9 cellular contexts compared by ENCODE assay signal in genomic region chr19:18282021-18282787, GRCh38. TPM values are rescaled to one million over a fixed set of nuclear protein-coding genes. Genes with fewer than 3 reads are reported as not detected.
DNase-seq lines count a peak whose midpoint lies in the region; ATAC-seq and TF ChIP-seq lines count a peak whose summit lies in the region.
"Had no signal": no experiment of that assay in that cellular context is flagged by ENCODE, and none has a peak within 500 bp of the region (broad histone marks: within the 10 kb centered on the region; RNA-seq: fewer than 3 reads in every experiment).

No MANE protein-coding gene starts in this region.

- H2AFZ ChIP-seq in MM.1S (ENCODE audit: low read length) = peak overlapping the region; percentile 47; the same call in 1 of the 2 replicates

- H3K79me2 ChIP-seq in MM.1S (ENCODE audit: low read length) = peaks cover 24% of the 10 kb centered on the region

- TF ChIP-seq POLR2A in gastrocnemius medialis (IDR thresholded peaks at IDR 0.05) = no peak

- H3K9ac ChIP-seq in MM.1S (ENCODE audit: low read length) = peak overlapping the region; percentile 100

- under 1% methylated on average over 27 of the region's 27 CpGs for WGBS in right cardiac atrium

- peaks cover 4% of the 10 kb centered on the region; the same call in 1 of the 2 replicates for H3K27me3 ChIP-seq in MM.1S (replicated peaks; ENCODE audit: insufficient read depth, low read length)
- H3K27me3 ChIP-seq in right cardiac atrium (ENCODE audit: control insufficient read depth, insufficient read depth) = no peaks in the 10 kb centered on the region
- H3K27me3 ChIP-seq in gastrocnemius medialis = no peaks in the 10 kb centered on the region

- DNase-seq in activated CD4-positive, alpha-beta T cell treated with anti-CD3 and anti-CD28 coated beads for 48 hours = peak; percentile 52
- no peak for DNase-seq in activated CD4-positive, alpha-beta T cell treated with anti-CD3 and anti-CD28 coated beads, Interleukin-2, amount 50 U/mL, for 1 hour
- DNase-seq in MM.1S (no peak), right cardiac atrium (peak; percentile 67 to 84 (median 80)), gastrocnemius medialis (no peak), middle frontal gyrus (ENCODE audit: extremely low spot score, low spot score) (no peak)
- no peak for DNase-seq in activated naive CD4-positive, alpha-beta T cell treated with anti-CD3 and anti-CD28 coated beads, Interleukin-2, amount 50 U/mL, for 72 hours (ENCODE audit: low spot score in 2 of 2)

- in situ Hi-C loops in gastrocnemius medialis (cut with MboI; ENCODE audit: low sequenced_read_pairs in 4 of 4) = no loop called here

- peaks cover 24 to 26% of the 10 kb centered on the region in 2 donors for H3K36me3 Mint-ChIP-seq in activated naive CD4-positive, alpha-beta T cell treated with anti-CD3 and anti-CD28 coated beads, Interleukin-2, amount 50 U/mL, for 72 hours

- TF ChIP-seq CTCF in MM.1S (IDR thresholded peaks at IDR 0.05; ENCODE audit: low read length) (peak; percentile 9; the same call in 1 of the 2 replicates), gastrocnemius medialis (IDR thresholded peaks at IDR 0.05 in 4 of 5, conservative IDR thresholded peaks at IDR 0.05 in 1 of 5) (peak in 1 of 5 experiments; percentile 30)

- peak overlapping the region; percentile 92 to 95 for H3K27ac Mint-ChIP-seq in activated naive CD4-positive, alpha-beta T cell treated with anti-CD3 and anti-CD28 coated beads, Interleukin-2, amount 50 U/mL, for 72 hours

- no peaks in the 10 kb centered on the region for H4K20me1 ChIP-seq in MM.1S (ENCODE audit: insufficient read depth, low read length)

- peaks cover 20% of the 10 kb centered on the region for H3F3A ChIP-seq in MM.1S (ENCODE audit: insufficient read depth, low read length)

- peak overlapping the region; percentile 98 for H3K27ac ChIP-seq in MM.1S (ENCODE audit: low read length)
- peak overlapping the region; percentile 85 for H3K27ac ChIP-seq in right cardiac atrium (ENCODE audit: low read length)
- peak overlapping the region; percentile 96 to 100 (median 98) for H3K27ac ChIP-seq in gastrocnemius medialis

- H3K4me2 ChIP-seq in MM.1S (ENCODE audit: low read depth, low read length) = peak overlapping the region; percentile 99

- H3K4me1 ChIP-seq in MM.1S (ENCODE audit: low read length) = peaks cover 12% of the 10 kb centered on the region
- peaks cover 13% of the 10 kb centered on the region for H3K4me1 ChIP-seq in right cardiac atrium (ENCODE audit: control insufficient read depth, insufficient read depth, low read length)
- H3K4me1 ChIP-seq in gastrocnemius medialis = peaks cover 22 to 32% of the 10 kb centered on the region in 2 donors

- H3K36me3 ChIP-seq in MM.1S (replicated peaks; ENCODE audit: insufficient read depth, low read length) = no peaks in the 10 kb centered on the region
- H3K36me3 ChIP-seq in gastrocnemius medialis = peaks cover 0 to 4% of the 10 kb centered on the region in 2 donors

- peak overlapping the region; percentile 91 for H3K4me3 ChIP-seq in MM.1S (ENCODE audit: low read length)
- H3K4me3 ChIP-seq in right cardiac atrium (ENCODE audit: low read length) = peak overlapping the region; percentile 13
- H3K4me3 ChIP-seq in gastrocnemius medialis = peak overlapping the region; percentile 68 to 92 (median 72)

- intact Hi-C loops in right cardiac atrium (cut with DNase I) = loop anchor here in 1 of 4 donors (5.0 kb wide), 1 partner anchor 40 kb away; the partner anchor contains the start of gene LSM4
- intact Hi-C loops in gastrocnemius medialis (cut with DNase I; ENCODE audit: low total_unique reads) = loop anchor here (1.0 to 5.0 kb wide), 3 partner anchors 10 to 275 kb away; partner anchors contain the start of gene ARRDC2

- H3K9me3 ChIP-seq in MM.1S (replicated peaks; ENCODE audit: insufficient read depth, low read length) (no peaks in the 10 kb centered on the region), right cardiac atrium (ENCODE audit: control insufficient read depth, low read length) (no peaks in the 10 kb centered on the region), gastrocnemius medialis (no peaks in the 10 kb centered on the region)

- no peaks in the 10 kb centered on the region for H3K9me3 Mint-ChIP-seq in activated naive CD4-positive, alpha-beta T cell treated with anti-CD3 and anti-CD28 coated beads, Interleukin-2, amount 50 U/mL, for 72 hours

- no peaks in the 10 kb centered on the region for H3K9me2 ChIP-seq in MM.1S (replicated peaks; ENCODE audit: insufficient read depth, low read length)

- ATAC-seq in activated naive CD4-positive, alpha-beta T cell treated with anti-CD3 and anti-CD28 coated beads, Interleukin-2, amount 50 U/mL, for 72 hours = peak in 1 of 2 donors; percentile 2
- ATAC-seq in right cardiac atrium (peak; percentile 15 to 32), gastrocnemius medialis (peak; percentile 40 to 41), HG02970 (IDR thresholded peaks at IDR 0.05; ENCODE audit: low FRiP score, unreplicated experiment) (no peak)

RNA-seq across cellular contexts. Expression of gene JUND, which starts 0.8 kb away (rescaled TPM):
- total RNA-seq in activated naive CD4-positive, alpha-beta T cell treated with anti-CD3 and anti-CD28 coated beads, Interleukin-2, amount 50 U/mL, for 72 hours = 100 to 1,000 TPM; 213 to 255 TPM
- total RNA-seq in right cardiac atrium (100 to 1,000 TPM; 117 to 229 (median 122) TPM), gastrocnemius medialis (100 to 1,000 TPM in 3 of 4 donors, 10 to 100 TPM in 1; 67.2 to 258 (median 221) TPM)
- 233 TPM for polyA plus RNA-seq in right cardiac atrium

RNA-seq across cellular contexts. Expression of gene IQCN, which starts 8.0 kb away (rescaled TPM):
- total RNA-seq in activated naive CD4-positive, alpha-beta T cell treated with anti-CD3 and anti-CD28 coated beads, Interleukin-2, amount 50 U/mL, for 72 hours = 1 to 10 TPM in 1 of 2 donors, under 1 TPM in 1; 0.45 to 1.5 TPM
- total RNA-seq in right cardiac atrium (1 to 10 TPM in 2 of 4 donors, under 1 TPM in 2; 0.65 to 1.4 (median 1.1) TPM), gastrocnemius medialis (under 1 TPM; 0.20 to 0.61 (median 0.39) TPM)
- 5.3 TPM for polyA plus RNA-seq in right cardiac atrium
- total RNA-seq: pulmonary artery endothelial cell had no signal

RNA-seq across cellular contexts. Expression of gene LSM4, which starts 40.7 kb away (rescaled TPM):
- 100 to 1,000 TPM; 280 to 379 TPM for total RNA-seq in activated naive CD4-positive, alpha-beta T cell treated with anti-CD3 and anti-CD28 coated beads, Interleukin-2, amount 50 U/mL, for 72 hours
- total RNA-seq in right cardiac atrium (10 to 100 TPM; 55.6 to 77.2 (median 64.8) TPM), gastrocnemius medialis (100 to 1,000 TPM; 122 to 294 (median 193) TPM)
- polyA plus RNA-seq in right cardiac atrium = 131 TPM

RNA-seq across cellular contexts. Expression of gene PDE4C, which starts 56.0 kb away (rescaled TPM):
- total RNA-seq in activated naive CD4-positive, alpha-beta T cell treated with anti-CD3 and anti-CD28 coated beads, Interleukin-2, amount 50 U/mL, for 72 hours = 1 to 10 TPM in 1 of 2 donors, under 1 TPM in 1; 0.12 to 1.0 TPM
- total RNA-seq in right cardiac atrium (1 to 10 TPM in 2 of 4 donors, under 1 TPM in 2; 0.47 to 1.6 (median 0.97) TPM), gastrocnemius medialis (1 to 10 TPM in 1 of 4 donors, under 1 TPM in 2, not detected in 1; 0.65 to 2.6 (median 0.76) TPM)
- polyA plus RNA-seq in right cardiac atrium = 2.8 TPM

RNA-seq across cellular contexts. Expression of gene PGPEP1, which starts 58.2 kb away (rescaled TPM):
- total RNA-seq in activated naive CD4-positive, alpha-beta T cell treated with anti-CD3 and anti-CD28 coated beads, Interleukin-2, amount 50 U/mL, for 72 hours = 10 to 100 TPM; 38.3 to 47.2 TPM
- total RNA-seq in right cardiac atrium = 10 to 100 TPM; 31.3 to 42.0 (median 35.0) TPM
- 17.4 TPM for polyA plus RNA-seq in right cardiac atrium
- 10 to 100 TPM; 11.7 to 42.3 (median 23.6) TPM for total RNA-seq in gastrocnemius medialis

Comparison
In these comparisons a context has a peak if more than half of its experiments do, and no peak if none do; other contexts are left out.
1. DNase-seq: peak in activated CD4-positive, alpha-beta T cell treated with anti-CD3 and anti-CD28 coated beads for 48 hours (single experiment) and right cardiac atrium (3 of 3); none in activated CD4-positive, alpha-beta T cell treated with anti-CD3 and anti-CD28 coated beads, Interleukin-2, amount 50 U/mL, for 1 hour (single experiment), MM.1S (single experiment), activated naive CD4-positive, alpha-beta T cell treated with anti-CD3 and anti-CD28 coated beads, Interleukin-2, amount 50 U/mL, for 72 hours (0 of 2), gastrocnemius medialis (0 of 2) and middle frontal gyrus (single experiment).
2. H3K4me3 ChIP-seq: peak in every context shown above with its lines; median percentile 91 in MM.1S; 72 in gastrocnemius medialis; 13 in right cardiac atrium.
3. Peak in every context shown above with its lines, with median percentiles within 50 percentile points of each other: H3K27ac ChIP-seq.